In the genomic region with DNA sequence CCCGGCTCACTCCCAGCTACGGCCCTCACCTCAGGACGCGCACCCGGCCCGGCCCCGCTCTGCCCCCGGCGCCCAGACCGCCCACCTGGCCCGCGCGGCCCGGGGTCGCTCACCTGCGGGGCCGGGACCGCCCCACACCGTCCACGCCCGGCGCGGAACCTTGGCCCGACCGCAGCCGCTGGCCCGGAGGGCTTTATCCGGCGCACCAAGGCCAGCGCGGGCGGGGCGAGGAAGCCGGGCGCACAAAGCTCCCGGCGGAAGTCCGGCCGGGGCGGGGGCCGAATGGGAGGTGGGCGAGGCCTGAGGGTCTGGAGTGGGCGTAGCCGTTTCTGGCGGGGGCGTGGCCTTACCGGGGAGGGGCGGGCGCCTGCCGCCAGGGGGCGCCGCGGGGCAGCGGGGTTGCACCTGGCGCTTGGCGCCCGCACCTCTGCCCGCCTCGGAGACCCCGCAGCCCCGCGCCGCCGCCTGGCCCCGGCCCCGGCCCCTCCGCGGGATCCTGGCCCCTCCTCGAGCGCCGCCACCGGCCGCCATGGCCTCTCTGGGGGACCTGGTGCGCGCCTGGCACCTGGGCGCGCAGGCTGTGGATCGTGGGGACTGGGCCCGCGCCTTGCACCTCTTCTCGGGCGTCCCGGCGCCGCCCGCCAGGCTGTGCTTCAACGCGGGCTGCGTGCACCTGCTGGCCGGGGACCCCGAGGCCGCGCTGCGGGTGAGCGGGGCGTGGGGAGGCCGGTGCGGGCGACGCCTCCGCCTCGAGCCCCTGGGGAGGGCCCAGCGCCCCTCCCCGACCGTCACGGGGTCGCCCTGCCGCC, we compare ENCODE assay signal across 8 cellular contexts. TPM values are rescaled to one million over a fixed set of nuclear protein-coding genes. Genes with fewer than 3 reads are reported as not detected.
A peak's percentile ranks its signal among the peaks of the same experiment; 100 is the strongest.
DNase-seq lines count a peak whose midpoint lies in the region; ATAC-seq, FAIRE-seq and TF ChIP-seq lines count a peak whose summit lies in the region.

A gene with protein sequence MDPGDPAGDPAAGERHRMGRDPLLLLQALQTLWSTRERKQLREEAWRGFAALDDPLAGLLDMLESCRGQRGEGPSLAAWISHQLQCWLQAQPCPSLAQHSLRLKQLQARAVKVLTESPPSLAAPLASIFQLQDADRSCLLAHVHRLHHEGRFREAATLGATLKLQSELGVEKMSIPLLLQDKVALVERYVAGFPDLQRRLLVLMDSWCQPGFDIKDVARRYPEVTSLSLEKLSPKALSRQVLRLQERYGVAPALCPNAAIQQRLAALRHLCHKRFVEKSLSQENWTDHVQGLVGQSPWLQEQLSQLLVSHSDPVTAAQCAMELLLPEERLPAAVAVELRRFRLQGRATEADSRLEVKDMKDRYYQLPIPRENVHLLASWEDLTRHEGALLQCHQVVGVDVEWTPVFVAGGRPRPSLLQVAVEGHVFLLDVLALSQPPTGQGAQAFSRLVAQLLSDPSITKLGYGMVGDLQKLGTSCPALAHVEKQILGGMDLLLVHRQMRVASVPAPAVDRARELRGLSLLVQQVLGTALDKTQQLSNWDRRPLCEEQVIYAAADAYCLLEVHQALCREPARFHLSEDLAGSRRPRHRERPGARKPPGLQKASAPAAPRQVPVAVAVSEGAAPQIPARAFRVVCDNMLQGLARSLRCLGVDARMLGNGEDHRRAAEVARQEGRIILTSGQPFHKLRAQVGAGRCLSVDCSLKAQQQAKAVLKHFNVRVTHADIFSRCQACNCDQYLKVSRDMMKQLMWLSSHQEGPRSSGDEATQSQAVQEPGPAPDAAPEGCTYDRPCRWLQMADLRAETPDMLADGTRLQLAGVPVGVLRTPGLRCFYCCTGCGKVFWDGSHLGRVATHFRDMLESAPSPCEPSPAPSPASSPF (minus strand): TSS at position 162 of the 809 bp plus-strand sequence. CDS start 27,805 bp downstream, outside the sequence.
A gene with protein sequence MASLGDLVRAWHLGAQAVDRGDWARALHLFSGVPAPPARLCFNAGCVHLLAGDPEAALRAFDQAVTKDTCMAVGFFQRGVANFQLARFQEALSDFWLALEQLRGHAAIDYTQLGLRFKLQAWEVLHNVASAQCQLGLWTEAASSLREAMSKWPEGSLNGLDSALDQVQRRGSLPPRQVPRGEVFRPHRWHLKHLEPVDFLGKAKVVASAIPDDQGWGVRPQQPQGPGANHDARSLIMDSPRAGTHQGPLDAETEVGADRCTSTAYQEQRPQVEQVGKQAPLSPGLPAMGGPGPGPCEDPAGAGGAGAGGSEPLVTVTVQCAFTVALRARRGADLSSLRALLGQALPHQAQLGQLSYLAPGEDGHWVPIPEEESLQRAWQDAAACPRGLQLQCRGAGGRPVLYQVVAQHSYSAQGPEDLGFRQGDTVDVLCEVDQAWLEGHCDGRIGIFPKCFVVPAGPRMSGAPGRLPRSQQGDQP (plus strand): TSS at position 393 of the 809 bp plus-strand sequence. CDS start 137 bp downstream, at position 530.

- peak within 1 kb of the TSS; percentile 94 for H3K4me2 ChIP-seq in astrocyte (ENCODE audit: low read length)

- no peaks in the 10 kb centered on the region for H3K9me3 ChIP-seq in astrocyte (ENCODE audit: insufficient read depth, low read depth, low read length)

- H4K20me1 ChIP-seq in astrocyte (ENCODE audit: insufficient read depth, low read length): peaks cover 3% of the 10 kb centered on the region

- H3K9me3 Mint-ChIP-seq in astrocyte (ENCODE audit: unreplicated experiment): no peaks in the 10 kb centered on the region

- peak; percentile 65 for DNase-seq in NCI-H1694 (lab: John Stamatoyannopoulos, UW)
- DNase-seq in T-helper 22 cell (ENCODE audit: low read depth): peak; percentile 82
- peak; percentile 69 for DNase-seq in astrocyte (ENCODE audit: low read depth)
- DNase-seq in hippocampal formation (lab: John Stamatoyannopoulos, UW): peak; percentile 73 to 81
- peak; percentile 61 for DNase-seq in retinal pigment epithelial cell (ENCODE audit: low read depth)
- DNase-seq in cortex of kidney (lab: John Stamatoyannopoulos, UW): no peak

- no peaks in the 10 kb centered on the region for H3K36me3 ChIP-seq in astrocyte (ENCODE audit: insufficient read depth, low read length)

- H3K27me3 ChIP-seq in astrocyte (ENCODE audit: insufficient read depth, low read length): no peaks in the 10 kb centered on the region

- TF ChIP-seq CTCF in astrocyte (IDR thresholded peaks at IDR 0.05; ENCODE audit: insufficient read depth, low read depth, low read length) (no peak), retinal pigment epithelial cell (conservative IDR thresholded peaks at IDR 0.05; ENCODE audit: low read depth, low read length) (peak; percentile 58)

- H3K27ac ChIP-seq in astrocyte (ENCODE audit: low read depth, low read length): peak within 1 kb of the TSS; percentile 26

- no peaks in the 10 kb centered on the region for H3K27me3 Mint-ChIP-seq in astrocyte (ENCODE audit: low read depth, unreplicated experiment)

- H3K4me3 ChIP-seq in astrocyte (ENCODE audit: insufficient read depth, low read depth, low read length): peak within 1 kb of the TSS; percentile 71
- peak within 1 kb of the TSS; percentile 78 for H3K4me3 ChIP-seq in retinal pigment epithelial cell (ENCODE audit: low read length)

- peak within 1 kb of the TSS; percentile 86 for H2AFZ ChIP-seq in astrocyte (ENCODE audit: low read depth, low read length)

- H3K9ac ChIP-seq in astrocyte (ENCODE audit: low read length): peak within 1 kb of the TSS; percentile 81

- H3K79me2 ChIP-seq in astrocyte (ENCODE audit: insufficient read depth, low read length): peaks cover 17% of the 10 kb centered on the region

- ATAC-seq in GM18498 (IDR thresholded peaks at IDR 0.05; ENCODE audit: unreplicated experiment) (peak; percentile 91), HG02884 (IDR thresholded peaks at IDR 0.05; ENCODE audit: unreplicated experiment) (peak; percentile 81)

- no peak for FAIRE-seq in astrocyte (lab: Jason Lieb, UNC)

- no peaks in the 10 kb centered on the region for H3K36me3 Mint-ChIP-seq in astrocyte (ENCODE audit: low read depth, unreplicated experiment)

- H3K4me1 Mint-ChIP-seq in astrocyte (ENCODE audit: low read depth, unreplicated experiment): no peaks in the 10 kb centered on the region

- H3K4me1 ChIP-seq in astrocyte (ENCODE audit: insufficient read depth, low read length): peaks cover 15% of the 10 kb centered on the region

- H3K27ac Mint-ChIP-seq in astrocyte (ENCODE audit: unreplicated experiment): no peak within 1 kb of the TSS

- H3K4me3 Mint-ChIP-seq in astrocyte (ENCODE audit: unreplicated experiment): peak within 1 kb of the TSS; percentile 88

RNA-seq across cellular contexts. Expression of the first gene that starts in this region (rescaled TPM):
- 8.5 and 9.4 TPM in 2 replicates for total RNA-seq in astrocyte

RNA-seq across cellular contexts. Expression of the second gene that starts in this region (rescaled TPM):
- 0.50 and 0.84 TPM in 2 replicates for total RNA-seq in astrocyte
